Comparison of ENCODE assay signal across 27 cellular contexts in the genomic region with DNA sequence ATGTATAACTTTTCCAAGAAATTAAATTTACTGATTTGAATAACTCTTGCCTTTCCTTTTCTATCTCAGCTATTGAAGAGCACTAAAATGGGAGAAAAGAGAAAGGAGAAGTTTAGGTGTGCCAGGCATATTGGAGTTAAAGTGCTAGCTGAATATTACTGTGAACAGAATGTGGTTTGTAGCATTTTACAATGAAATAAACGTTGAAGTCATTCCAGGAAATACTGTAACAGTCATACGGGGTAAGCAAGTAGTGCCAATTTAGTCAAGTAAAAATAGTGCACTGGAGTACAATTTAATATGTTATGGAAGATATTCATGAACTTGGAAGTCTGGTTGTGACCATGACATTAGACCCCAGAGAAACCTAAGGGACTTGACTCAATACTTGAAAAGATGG.
DNase-seq lines count a peak whose midpoint lies in the region; ATAC-seq and TF ChIP-seq lines count a peak whose summit lies in the region.
"Had no signal": no experiment of that assay in that cellular context is flagged by ENCODE, and none has a peak within 500 bp of the region (broad histone marks: within the 10 kb centered on the region; RNA-seq: fewer than 3 reads in every experiment).

No MANE protein-coding gene starts in this region.

- POLR2A ChIA-PET in activated naive CD8-positive, alpha-beta T cell treated with anti-CD3 and anti-CD28 coated beads, Interleukin-2, amount 10 ng/mL, durations not matched to agents 7 days and 5 days (lab: Charles Lee), result no interaction called here
- POLR2A ChIA-PET in T-cell (lab: Charles Lee), result no interaction called here

- H3K4me1 Mint-ChIP-seq in activated naive CD8-positive, alpha-beta T cell treated with anti-CD3 and anti-CD28 coated beads, Interleukin-2, amount 10 ng/mL, durations not matched to agents 7 days and 5 days, result peaks cover 5% of the 10 kb centered on the region
- no peaks in the 10 kb centered on the region for H3K4me1 Mint-ChIP-seq in activated naive CD8-positive, alpha-beta T cell treated with anti-CD3 and anti-CD28 coated beads, Interleukin-2, amount 50 U/mL, for 24 hours
- H3K4me1 Mint-ChIP-seq in T-helper 2 cell treated with Interferon-gamma antibody and Interleukin-4, amounts not matched to agents 5 μg/mL and 100 μg/mL, for 36 hours (ENCODE audit: low read depth), result peaks cover 19% of the 10 kb centered on the region
- H3K4me1 Mint-ChIP-seq in T-cell, result no peaks in the 10 kb centered on the region
- H3K4me1 Mint-ChIP-seq: CD4-positive, CD25-positive, alpha-beta regulatory T cell had no signal

- H3K9me3 Mint-ChIP-seq in activated naive CD8-positive, alpha-beta T cell treated with anti-CD3 and anti-CD28 coated beads, Interleukin-2, amount 10 ng/mL, durations not matched to agents 7 days and 5 days, result peaks cover 3% of the 10 kb centered on the region
- no peaks in the 10 kb centered on the region for H3K9me3 Mint-ChIP-seq in activated naive CD8-positive, alpha-beta T cell treated with anti-CD3 and anti-CD28 coated beads, Interleukin-2, amount 50 U/mL, for 24 hours
- H3K9me3 Mint-ChIP-seq in T-helper 2 cell treated with Interferon-gamma antibody and Interleukin-4, amounts not matched to agents 5 μg/mL and 100 μg/mL, for 36 hours, result no peaks in the 10 kb centered on the region
- H3K9me3 Mint-ChIP-seq in T-cell, result no peaks in the 10 kb centered on the region

- no peaks in the 10 kb centered on the region for H3K36me3 Mint-ChIP-seq in activated naive CD8-positive, alpha-beta T cell treated with anti-CD3 and anti-CD28 coated beads, Interleukin-2, amount 10 ng/mL, durations not matched to agents 7 days and 5 days
- no peaks in the 10 kb centered on the region for H3K36me3 Mint-ChIP-seq in activated naive CD8-positive, alpha-beta T cell treated with anti-CD3 and anti-CD28 coated beads, Interleukin-2, amount 50 U/mL, for 24 hours (ENCODE audit: low read depth)
- H3K36me3 Mint-ChIP-seq in T-helper 2 cell treated with Interferon-gamma antibody and Interleukin-4, amounts not matched to agents 5 μg/mL and 100 μg/mL, for 36 hours (ENCODE audit: low read depth), result peaks cover 1% of the 10 kb centered on the region
- H3K36me3 Mint-ChIP-seq in T-cell, result no peaks in the 10 kb centered on the region
- H3K36me3 Mint-ChIP-seq: CD4-positive, CD25-positive, alpha-beta regulatory T cell had no signal

- H3K27me3 Mint-ChIP-seq in activated naive CD8-positive, alpha-beta T cell treated with anti-CD3 and anti-CD28 coated beads, Interleukin-2, amount 10 ng/mL, durations not matched to agents 7 days and 5 days, result peaks cover 32% of the 10 kb centered on the region
- peaks cover 6% of the 10 kb centered on the region for H3K27me3 Mint-ChIP-seq in activated naive CD8-positive, alpha-beta T cell treated with anti-CD3 and anti-CD28 coated beads, Interleukin-2, amount 50 U/mL, for 24 hours
- peaks cover 13% of the 10 kb centered on the region for H3K27me3 Mint-ChIP-seq in T-helper 2 cell treated with Interferon-gamma antibody and Interleukin-4, amounts not matched to agents 5 μg/mL and 100 μg/mL, for 36 hours (ENCODE audit: low read depth)
- peaks cover 14 to 18% of the 10 kb centered on the region in 2 donors for H3K27me3 Mint-ChIP-seq in T-cell

- H3K4me3 Mint-ChIP-seq in activated naive CD8-positive, alpha-beta T cell treated with anti-CD3 and anti-CD28 coated beads, Interleukin-2, amount 10 ng/mL, durations not matched to agents 7 days and 5 days, result peak overlapping the region; percentile 12
- no peak overlapping the region for H3K4me3 Mint-ChIP-seq in activated naive CD8-positive, alpha-beta T cell treated with anti-CD3 and anti-CD28 coated beads, Interleukin-2, amount 50 U/mL, for 24 hours
- H3K4me3 Mint-ChIP-seq in T-helper 2 cell treated with Interferon-gamma antibody and Interleukin-4, amounts not matched to agents 5 μg/mL and 100 μg/mL, for 36 hours, result peak overlapping the region; percentile 19
- H3K4me3 Mint-ChIP-seq in T-cell, result no peak overlapping the region
- H3K4me3 Mint-ChIP-seq: CD4-positive, CD25-positive, alpha-beta regulatory T cell had no signal

- no peak for ATAC-seq in activated naive CD8-positive, alpha-beta T cell treated with anti-CD3 and anti-CD28 coated beads, Interleukin-2, amount 10 ng/mL, durations not matched to agents 7 days and 5 days (ENCODE audit: low read depth)
- no peak for ATAC-seq in activated naive CD8-positive, alpha-beta T cell treated with anti-CD3 and anti-CD28 coated beads, Interleukin-2, amount 50 U/mL, for 24 hours
- ATAC-seq in GM19397 (IDR thresholded peaks at IDR 0.05; ENCODE audit: unreplicated experiment) (no peak), T-cell (replicated peaks in 1 of 4) (no peak)
- ATAC-seq: HCT116, Right ventricle myocardium inferior, SK-N-SH treated with all-trans-retinoic acid at 6 μM for 48 hours had no signal

- no peak overlapping the region for H3K4me3 ChIP-seq in fibroblast of the aortic adventitia (ENCODE audit: low read depth, low read length)
- H3K4me3 ChIP-seq: BLaER1, PC-9, SJCRH30 had no signal

- no peak overlapping the region for H3K27ac Mint-ChIP-seq in activated naive CD8-positive, alpha-beta T cell treated with anti-CD3 and anti-CD28 coated beads, Interleukin-2, amount 10 ng/mL, durations not matched to agents 7 days and 5 days
- H3K27ac Mint-ChIP-seq in activated naive CD8-positive, alpha-beta T cell treated with anti-CD3 and anti-CD28 coated beads, Interleukin-2, amount 50 U/mL, for 24 hours, result no peak overlapping the region
- peak overlapping the region; percentile 42 for H3K27ac Mint-ChIP-seq in T-helper 2 cell treated with Interferon-gamma antibody and Interleukin-4, amounts not matched to agents 5 μg/mL and 100 μg/mL, for 36 hours
- H3K27ac Mint-ChIP-seq in T-cell, result no peak overlapping the region
- H3K27ac Mint-ChIP-seq: CD4-positive, CD25-positive, alpha-beta regulatory T cell had no signal

- CTCF ChIA-PET in T-cell (lab: Charles Lee), result no interaction called here

- no peak for TF ChIP-seq CTCF in fibroblast of the aortic adventitia (IDR thresholded peaks at IDR 0.05; ENCODE audit: insufficient read depth, low read length)

- no peak for DNase-seq in activated naive CD8-positive, alpha-beta T cell treated with anti-CD3 and anti-CD28 coated beads, Interleukin-2, amount 10 ng/mL, durations not matched to agents 7 days and 5 days
- DNase-seq in activated naive CD8-positive, alpha-beta T cell treated with anti-CD3 and anti-CD28 coated beads, Interleukin-2, amount 50 U/mL, for 24 hours, result no peak
- no peak for DNase-seq in T-helper 2 cell treated with Interferon-gamma antibody and Interleukin-4, amounts not matched to agents 5 μg/mL and 100 μg/mL, for 36 hours (ENCODE audit: low spot score)
- DNase-seq in fibroblast of the aortic adventitia (ENCODE audit: low read depth) (peak; percentile 20), T-cell (no peak), NCI-H1930 (lab: John Stamatoyannopoulos, UW) (no peak)
- DNase-seq in activated CD4-positive, alpha-beta T cell treated with anti-CD3 and anti-CD28 coated beads, Interleukin-2, amount 50 U/mL, for 1 hour, result no peak
- DNase-seq: 8988T; ACHN; DMS153; Karpas-422; NCI-H1092 treated with DMSO at 0.1 percent for 48 hours; NCI-H1436 treated with DMSO at 0.1 percent for 48 hours; NCI-H187 treated with DMSO at 0.1 percent for 48 hours; NCI-H2107; NCI-H446; NCI-H524 treated with DMSO at 0.1 percent for 48 hours; NCI-H82; NK-92 treated with Interleukin-12 subunit alpha and Interleukin-12 subunit beta, amount 100 ng/mL, for 24 hours; PC-9; SJCRH30 had no signal

Comparison
In these comparisons a context has a peak if more than half of its experiments do, and no peak if none do; other contexts are left out.
1. H3K4me3 Mint-ChIP-seq: peak in activated naive CD8-positive, alpha-beta T cell treated with anti-CD3 and anti-CD28 coated beads, Interleukin-2, amount 10 ng/mL, durations not matched to agents 7 days and 5 days (single experiment) and T-helper 2 cell treated with Interferon-gamma antibody and Interleukin-4, amounts not matched to agents 5 μg/mL and 100 μg/mL, for 36 hours (single experiment); none in activated naive CD8-positive, alpha-beta T cell treated with anti-CD3 and anti-CD28 coated beads, Interleukin-2, amount 50 U/mL, for 24 hours (single experiment) and T-cell (0 of 3).